ENCODE assay signal across 10 cellular contexts in genomic region chr5:92916036-92916435, GRCh38.
DNase-seq lines count a peak whose midpoint lies in the region; ATAC-seq, FAIRE-seq and TF ChIP-seq lines count a peak whose summit lies in the region.
"Had no signal": no experiment of that assay in that cellular context is flagged by ENCODE, and none has a peak within 500 bp of the region (broad histone marks: within the 10 kb centered on the region; RNA-seq: fewer than 3 reads in every experiment).

No MANE protein-coding gene starts in this region.

- H3K4me3 ChIP-seq in ACC112 (ENCODE audit: low read depth, low read length) (no peak overlapping the region), left lung (no peak overlapping the region), aorta (ENCODE audit: low read length in 2 of 2) (no peak overlapping the region)

- FAIRE-seq in HTR-8/SVneo (lab: Jason Lieb, UNC): no peak

- H3K27me3 ChIP-seq in ACC112 (ENCODE audit: insufficient read depth, low read length) (no peaks in the 10 kb centered on the region), left lung (no peaks in the 10 kb centered on the region), aorta (ENCODE audit: control insufficient read depth in 1 of 2, insufficient read depth in 2 of 2, low read length in 1 of 2) (no peaks in the 10 kb centered on the region)

- peak; percentile 23 for ATAC-seq in left lung
- no peak for ATAC-seq in aorta (ENCODE audit: low FRiP score)
- ATAC-seq in esophagus mucosa: no peak
- ATAC-seq: activated naive CD8-positive, alpha-beta T cell treated with anti-CD3 and anti-CD28 coated beads, Interleukin-2, amount 50 U/mL, for 24 hours had no signal

- no peak for TF ChIP-seq CTCF in left lung (IDR thresholded peaks at IDR 0.05)

- no peaks in the 10 kb centered on the region for H3K79me2 ChIP-seq in ACC112 (ENCODE audit: control insufficient read depth, insufficient read depth, low read length, unreplicated experiment)

- WGBS in aorta, 2 donors: 76% methylated on average over 3 of the region's 3 CpGs

- no peak overlapping the region for H3K27ac ChIP-seq in ACC112 (ENCODE audit: low read depth, low read length)
- no peak overlapping the region for H3K27ac ChIP-seq in left lung
- H3K27ac ChIP-seq in aorta (ENCODE audit: low read depth in 1 of 2, low read length in 2 of 2): no peak overlapping the region

- H3K36me3 ChIP-seq in ACC112 (ENCODE audit: insufficient read depth, low read length): no peaks in the 10 kb centered on the region
- H3K36me3 ChIP-seq in left lung: no peaks in the 10 kb centered on the region
- H3K36me3 ChIP-seq in aorta (ENCODE audit: control insufficient read depth in 1 of 2, insufficient read depth in 2 of 2, low read length in 1 of 2): no peaks in the 10 kb centered on the region

- intact Hi-C loops in left lung (cut with DNase I) (no loop called here), aorta (cut with DNase I) (no loop called here)

- H3K9me3 ChIP-seq in left lung (no peaks in the 10 kb centered on the region), aorta (ENCODE audit: control insufficient read depth, low read length) (no peaks in the 10 kb centered on the region)

- H3K4me1 ChIP-seq in ACC112 (ENCODE audit: control insufficient read depth, insufficient read depth, low read length, unreplicated experiment): peaks cover 10% of the 10 kb centered on the region
- no peaks in the 10 kb centered on the region for H3K4me1 ChIP-seq in left lung
- H3K4me1 ChIP-seq in aorta (ENCODE audit: control insufficient read depth in 1 of 2, insufficient read depth in 2 of 2, low read length in 2 of 2): no peaks in the 10 kb centered on the region

- peak overlapping the region; percentile 62 for H2AFZ ChIP-seq in ACC112 (ENCODE audit: low read length, unreplicated experiment)

- DNase-seq in HTR-8/SVneo (ENCODE audit: insufficient read length, low spot score) (peak; percentile 5), cerebellar cortex (ENCODE audit: low spot score) (peak; percentile 29), left lung (no peak), mesenteric fat pad (ENCODE audit: low spot score) (no peak), aorta (no peak), amniotic stem cell (lab: John Stamatoyannopoulos, UW) (no peak)
- DNase-seq: activated naive CD8-positive, alpha-beta T cell treated with anti-CD3 and anti-CD28 coated beads, Interleukin-2, amount 50 U/mL, for 24 hours; NCI-H1417 treated with DMSO at 0.1 percent for 48 hours had no signal

Comparison
In these comparisons a context has a peak if more than half of its experiments do, and no peak if none do; other contexts are left out.
1. DNase-seq: peak in HTR-8/SVneo (single experiment) and cerebellar cortex (single experiment); none in left lung (0 of 2), mesenteric fat pad (single experiment), aorta (0 of 2) and amniotic stem cell (single experiment).